21 cellular contexts compared by ENCODE assay signal in the genomic region with DNA sequence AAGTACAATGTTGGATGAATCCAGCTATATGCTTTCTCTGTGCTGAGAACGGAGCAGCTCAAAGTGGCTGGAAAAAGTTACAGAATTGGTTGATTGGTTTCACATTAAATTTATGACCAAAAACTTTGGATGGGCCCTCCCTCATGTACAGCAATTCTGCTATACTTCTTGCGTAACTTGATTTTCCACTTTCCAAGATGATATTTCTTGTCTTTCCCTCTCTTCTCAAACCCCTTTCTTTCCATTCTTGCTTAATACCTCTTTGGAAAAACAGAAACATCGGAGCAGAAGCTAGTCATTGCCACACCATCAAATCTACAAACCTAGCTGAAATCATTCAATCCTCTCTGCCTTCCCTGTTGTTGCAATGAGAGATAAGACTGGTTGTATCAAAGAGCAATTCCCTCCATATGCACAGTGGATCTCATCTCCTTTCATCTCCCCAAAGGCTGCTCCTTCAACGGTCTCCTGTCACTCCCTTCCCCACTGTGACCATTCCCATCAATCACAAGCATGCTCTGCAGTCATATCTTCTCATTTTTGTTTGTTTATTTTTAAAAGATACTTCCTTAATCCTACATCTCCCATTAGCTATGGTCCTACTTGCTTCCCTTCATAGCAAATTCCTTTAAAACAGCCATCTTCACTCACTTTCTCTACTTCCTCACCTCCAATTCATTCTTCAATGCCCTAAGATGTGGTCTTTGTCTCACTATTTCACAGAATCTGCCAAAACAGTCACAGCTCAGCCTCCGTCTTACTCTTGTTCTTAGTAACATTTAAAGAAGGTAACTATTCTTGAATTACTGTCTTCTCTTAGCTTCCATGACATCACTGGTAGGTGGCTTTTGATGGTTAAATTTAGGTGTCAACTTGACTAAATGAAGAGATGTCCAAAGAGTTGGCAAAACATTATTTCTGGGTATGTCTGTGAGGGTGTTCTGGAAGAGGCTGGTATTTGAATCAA.
"Had no signal": no experiment of that assay in that cellular context is flagged by ENCODE, and none has a peak within 500 bp of the region (broad histone marks: within the 10 kb centered on the region; RNA-seq: fewer than 3 reads in every experiment).

No MANE protein-coding gene starts in this region.

- H3K4me3 ChIP-seq: esophagus muscularis mucosa, gastrocnemius medialis, heart right ventricle, pancreas, testis, tibial nerve, upper lobe of right lung, vagina had no signal

- H3K36me3 Mint-ChIP-seq: naive B cell had no signal

- H3K36me3 ChIP-seq: esophagus muscularis mucosa, gastrocnemius medialis, heart right ventricle, pancreas, tibial nerve, upper lobe of right lung, vagina had no signal

- H3K9me3 Mint-ChIP-seq: dendritic cell treated with granulocyte-macrophage colony-stimulating factor and Interleukin-4, amounts not matched to agents 40 ng/mL and 50 ng/mL, for 4 days; effector memory CD8-positive, alpha-beta T cell; nephron; stimulated activated naive CD8-positive, alpha-beta T cell treated with anti-CD3 and anti-CD28 coated beads, Interleukin-15, Interleukin-2, amounts not matched to agents 100 ng/mL and 50 ng/mL, for 24 hours had no signal

- H3K27ac Mint-ChIP-seq: dendritic cell treated with granulocyte-macrophage colony-stimulating factor and Interleukin-4, amounts not matched to agents 40 ng/mL and 50 ng/mL, for 4 days; effector memory CD8-positive, alpha-beta T cell; naive B cell; nephron; progenitor cell of endocrine pancreas; stimulated activated naive CD8-positive, alpha-beta T cell treated with anti-CD3 and anti-CD28 coated beads, Interleukin-15, Interleukin-2, amounts not matched to agents 100 ng/mL and 50 ng/mL, for 24 hours had no signal

- H3K4me1 Mint-ChIP-seq: naive B cell, nephron had no signal

- H3K4me3 Mint-ChIP-seq: dendritic cell treated with granulocyte-macrophage colony-stimulating factor and Interleukin-4, amounts not matched to agents 40 ng/mL and 50 ng/mL, for 4 days; effector memory CD8-positive, alpha-beta T cell; naive B cell; nephron; stimulated activated naive CD8-positive, alpha-beta T cell treated with anti-CD3 and anti-CD28 coated beads, Interleukin-15, Interleukin-2, amounts not matched to agents 100 ng/mL and 50 ng/mL, for 24 hours had no signal

- ATAC-seq: effector memory CD8-positive, alpha-beta T cell; gastrocnemius medialis; heart right ventricle; right cardiac atrium; upper lobe of right lung had no signal

- FAIRE-seq: islet of Langerhans, pancreas had no signal

- H3K9me3 ChIP-seq: esophagus muscularis mucosa, gastrocnemius medialis, pancreas, testis, tibial nerve, upper lobe of right lung, vagina had no signal

- H3K27ac ChIP-seq: epithelial cell of prostate, esophagus muscularis mucosa, gastrocnemius medialis, heart right ventricle, pancreas, testis, tibial nerve, upper lobe of right lung, vagina had no signal

- DNase-seq: effector memory CD8-positive, alpha-beta T cell; gastrocnemius medialis; heart right ventricle; hypothalamus; kidney glomerular epithelial cell; mesendoderm; naive B cell; occipital lobe; pancreas; right cardiac atrium; testis; upper lobe of right lung had no signal

- H3K4me1 ChIP-seq: heart right ventricle, testis, tibial nerve, upper lobe of right lung, vagina had no signal

- H3K27me3 ChIP-seq: esophagus muscularis mucosa, gastrocnemius medialis, heart right ventricle, pancreas, testis, tibial nerve, upper lobe of right lung, vagina had no signal

- H3K27me3 Mint-ChIP-seq: dendritic cell treated with granulocyte-macrophage colony-stimulating factor and Interleukin-4, amounts not matched to agents 40 ng/mL and 50 ng/mL, for 4 days; effector memory CD8-positive, alpha-beta T cell; naive B cell; progenitor cell of endocrine pancreas; stimulated activated naive CD8-positive, alpha-beta T cell treated with anti-CD3 and anti-CD28 coated beads, Interleukin-15, Interleukin-2, amounts not matched to agents 100 ng/mL and 50 ng/mL, for 24 hours had no signal
